In the genomic region with DNA sequence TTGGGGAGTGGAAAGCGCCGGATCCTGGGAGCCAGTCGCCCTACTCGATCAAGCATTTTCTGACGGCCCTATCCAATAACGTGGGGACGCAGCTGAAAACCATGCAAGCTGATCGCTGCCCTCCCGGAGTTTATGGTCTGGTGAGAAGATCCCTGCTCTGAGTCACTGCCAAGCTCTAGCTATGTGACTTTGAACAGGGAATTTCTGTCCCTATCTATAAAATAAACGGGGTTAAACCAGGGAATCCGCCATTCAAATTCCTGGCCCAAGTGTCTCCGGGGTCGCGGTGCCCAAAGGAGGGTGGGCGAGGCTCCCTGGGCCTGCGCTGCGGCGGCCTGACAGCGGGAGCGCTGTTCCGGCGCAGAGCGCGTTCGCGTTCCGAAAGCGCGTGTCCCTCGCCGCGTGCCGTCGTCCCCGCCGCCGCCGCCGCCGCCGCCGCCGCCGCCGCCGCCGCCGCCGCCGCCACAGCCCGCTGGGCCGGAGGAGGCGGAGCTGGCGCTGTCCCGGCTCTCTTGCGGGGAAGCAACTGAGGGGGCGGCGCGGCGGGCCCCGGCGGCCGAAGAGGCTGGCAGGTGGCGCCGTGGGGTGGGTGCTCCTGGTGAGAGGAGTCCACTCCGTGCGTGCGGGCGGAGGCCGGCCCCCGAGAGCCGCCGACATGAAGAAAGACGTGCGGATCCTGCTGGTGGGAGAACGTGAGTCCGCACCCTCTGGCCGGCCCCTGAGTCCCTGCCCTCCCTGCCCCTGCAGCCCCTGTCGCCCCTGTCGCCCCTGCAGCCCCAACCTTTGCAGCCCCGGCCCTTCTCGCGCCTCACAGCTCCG, we compare ENCODE assay signal across 8 cellular contexts. TPM values are rescaled to one million over a fixed set of nuclear protein-coding genes. Genes with fewer than 3 reads are reported as not detected.
DNase-seq lines count a peak whose midpoint lies in the region; ATAC-seq lines count a peak whose summit lies in the region.

A gene (plus strand): TSS at position 465 of the 819 bp plus-strand sequence. CDS start 191 bp downstream, at position 656.

- no peak within 1 kb of the TSS for H3K23ac ChIP-seq in mesendoderm (ENCODE audit: low read length)

- peak within 1 kb of the TSS; percentile 68 for H3K27ac ChIP-seq in effector memory CD4-positive, alpha-beta T cell (ENCODE audit: insufficient read depth, low read length, poor library complexity, severe bottlenecking)
- peak within 1 kb of the TSS; percentile 45 for H3K27ac ChIP-seq in mesendoderm (ENCODE audit: low read depth, low read length)

- H3K4me1 Mint-ChIP-seq in activated CD8-positive, alpha-beta T cell treated with anti-CD3 and anti-CD28 coated beads, Interleukin-2, amount 10 ng/mL, durations not matched to agents 7 days and 5 days (ENCODE audit: low read depth) = peaks cover 36% of the 10 kb centered on the region

- H3K79me2 ChIP-seq in mesendoderm (ENCODE audit: control insufficient read depth, insufficient read depth, low read length) = peaks cover 3% of the 10 kb centered on the region

- no peak within 1 kb of the TSS for H2BK15ac ChIP-seq in mesendoderm (replicated peaks; ENCODE audit: low read depth)

- no peaks in the 10 kb centered on the region for H3K36me3 ChIP-seq in effector memory CD4-positive, alpha-beta T cell (ENCODE audit: control insufficient read depth, insufficient read depth, low read length)
- no peaks in the 10 kb centered on the region for H3K36me3 ChIP-seq in mesendoderm (ENCODE audit: control insufficient read depth, insufficient read depth, low read length)

- no peaks in the 10 kb centered on the region for H3K27me3 Mint-ChIP-seq in activated CD8-positive, alpha-beta T cell treated with anti-CD3 and anti-CD28 coated beads, Interleukin-2, amount 10 ng/mL, durations not matched to agents 7 days and 5 days (ENCODE audit: low read depth)

- H2BK120ac ChIP-seq in mesendoderm (ENCODE audit: low read depth, low read length) = no peak within 1 kb of the TSS

- H3K79me1 ChIP-seq in mesendoderm (ENCODE audit: low read length) = peaks cover 4% of the 10 kb centered on the region

- H2AK5ac ChIP-seq in mesendoderm (ENCODE audit: low read length) = no peak within 1 kb of the TSS

- peak within 1 kb of the TSS; percentile 93 for H3K4me3 ChIP-seq in effector memory CD4-positive, alpha-beta T cell (ENCODE audit: insufficient read depth, low read depth, low read length, poor library complexity, severe bottlenecking)
- H3K4me3 ChIP-seq in mesendoderm (ENCODE audit: low read length) = peak within 1 kb of the TSS; percentile 81

- CTCF ChIA-PET in activated CD8-positive, alpha-beta T cell treated with anti-CD3 and anti-CD28 coated beads, Interleukin-2, amount 10 ng/mL, durations not matched to agents 7 days and 5 days (lab: Charles Lee) = interaction anchor here (0.6 to 8.8 kb wide), 12 partner anchors 15 to 302 kb away, joined by 3 to 110 read pairs (median 3); a partner anchor contains a TSS

- H3K4me1 ChIP-seq in effector memory CD4-positive, alpha-beta T cell (ENCODE audit: control insufficient read depth, insufficient read depth, low read length, poor library complexity, severe bottlenecking) = no peaks in the 10 kb centered on the region
- H3K4me1 ChIP-seq in mesendoderm (ENCODE audit: control insufficient read depth, low read depth, low read length) = no peaks in the 10 kb centered on the region

- H3K9ac ChIP-seq in mesendoderm (ENCODE audit: low read length) = peak within 1 kb of the TSS; percentile 88

- peak within 1 kb of the TSS; percentile 77 for H3K27ac Mint-ChIP-seq in activated CD8-positive, alpha-beta T cell treated with anti-CD3 and anti-CD28 coated beads, Interleukin-2, amount 10 ng/mL, durations not matched to agents 7 days and 5 days

- no peak within 1 kb of the TSS for H4K5ac ChIP-seq in mesendoderm (ENCODE audit: low read length)

- no peak within 1 kb of the TSS for H4K8ac ChIP-seq in mesendoderm (ENCODE audit: low read depth, low read length)

- DNase-seq in C1 segment of cervical spinal cord (lab: John Stamatoyannopoulos, UW) = peak in 13 of 14 donors; percentile 17 to 89 (median 74)
- DNase-seq in GM19240 (ENCODE audit: insufficient read length, low spot score) = peak; percentile 53
- peak; percentile 92 for DNase-seq in NCI-H82 (lab: John Stamatoyannopoulos, UW)
- peak; percentile 76 for DNase-seq in activated CD8-positive, alpha-beta T cell treated with anti-CD3 and anti-CD28 coated beads, Interleukin-2, amount 10 ng/mL, durations not matched to agents 7 days and 5 days
- DNase-seq in effector memory CD4-positive, alpha-beta T cell = peak; percentile 46 to 63 (median 59)
- peak; percentile 91 for DNase-seq in mesendoderm
- peak; percentile 48 for DNase-seq in stimulated activated CD8-positive, alpha-beta memory T cell treated with anti-CD3 and anti-CD28 coated beads, Interleukin-15, amount 100 ng/mL, for 1 hour (ENCODE audit: low read depth)

- H3K4ac ChIP-seq in mesendoderm (ENCODE audit: low read depth, low read length) = peak within 1 kb of the TSS; percentile 60

- no peaks in the 10 kb centered on the region for H3K9me3 Mint-ChIP-seq in activated CD8-positive, alpha-beta T cell treated with anti-CD3 and anti-CD28 coated beads, Interleukin-2, amount 10 ng/mL, durations not matched to agents 7 days and 5 days (ENCODE audit: insufficient read depth)

- H2BK5ac ChIP-seq in mesendoderm (ENCODE audit: low read length) = peak within 1 kb of the TSS; percentile 89

- H3K4me2 ChIP-seq in mesendoderm (ENCODE audit: low read length) = peak within 1 kb of the TSS; percentile 52

- H3K4me3 Mint-ChIP-seq in activated CD8-positive, alpha-beta T cell treated with anti-CD3 and anti-CD28 coated beads, Interleukin-2, amount 10 ng/mL, durations not matched to agents 7 days and 5 days = peak within 1 kb of the TSS; percentile 98

- ATAC-seq in HG03520 (IDR thresholded peaks at IDR 0.05; ENCODE audit: unreplicated experiment) = peak; percentile 81
- ATAC-seq in activated CD8-positive, alpha-beta T cell treated with anti-CD3 and anti-CD28 coated beads, Interleukin-2, amount 10 ng/mL, durations not matched to agents 7 days and 5 days = peak; percentile 80

- POLR2A ChIA-PET in activated CD8-positive, alpha-beta T cell treated with anti-CD3 and anti-CD28 coated beads, Interleukin-2, amount 10 ng/mL, durations not matched to agents 7 days and 5 days (lab: Charles Lee) = interaction anchor here (1.3 to 1.4 kb wide), 2 partner anchors 11 to 14 kb away, joined by 4 read pairs; no protein-coding TSS in a partner anchor

- no peaks in the 10 kb centered on the region for H3K27me3 ChIP-seq in effector memory CD4-positive, alpha-beta T cell (replicated peaks; ENCODE audit: control insufficient read depth, insufficient read depth, low read length, poor library complexity, severe bottlenecking)
- H3K27me3 ChIP-seq in mesendoderm (ENCODE audit: insufficient read depth, low read length, poor library complexity) = no peaks in the 10 kb centered on the region

- H3K18ac ChIP-seq in mesendoderm (ENCODE audit: low read length) = peak within 1 kb of the TSS; percentile 42

- H3K36me3 Mint-ChIP-seq in activated CD8-positive, alpha-beta T cell treated with anti-CD3 and anti-CD28 coated beads, Interleukin-2, amount 10 ng/mL, durations not matched to agents 7 days and 5 days (ENCODE audit: low read depth) = peaks cover 9% of the 10 kb centered on the region

- WGBS in mesendoderm (ENCODE audit: extremely low coverage, insufficient coverage, low lambda C conversion rate) = no CpG with 5 or more reads among the region's 84 CpGs

- H3K9me3 ChIP-seq in effector memory CD4-positive, alpha-beta T cell (ENCODE audit: control insufficient read depth, low read length) = no peaks in the 10 kb centered on the region

- peak within 1 kb of the TSS; percentile 91 for H3K56ac ChIP-seq in mesendoderm (ENCODE audit: low read length)

RNA-seq across cellular contexts. Expression of the gene that starts here (rescaled TPM):
- 10 to 100 TPM; 29.9 to 31.4 TPM for total RNA-seq in activated CD8-positive, alpha-beta T cell treated with anti-CD3 and anti-CD28 coated beads, Interleukin-2, amount 10 ng/mL, durations not matched to agents 7 days and 5 days
- 20.1 TPM for polyA plus RNA-seq in mesendoderm (2013, experiment 1 of 2)
- 20.8 TPM for polyA plus RNA-seq in mesendoderm (2013, experiment 2 of 2)

Comparison
In these comparisons a context has a peak if more than half of its experiments do, and no peak if none do; other contexts are left out.
1. Peak in every context shown above with its lines: DNase-seq, ATAC-seq, H3K4me3 ChIP-seq and H3K27ac ChIP-seq.